ENCODE assay signal across 8 cellular contexts in genomic region chr19:3544742-3545668, GRCh38. TPM values are rescaled to one million over a fixed set of nuclear protein-coding genes. Genes with fewer than 3 reads are reported as not detected.
A peak's percentile ranks its signal among the peaks of the same experiment; 100 is the strongest.
DNase-seq lines count a peak whose midpoint lies in the region; TF ChIP-seq lines count a peak whose summit lies in the region.

No MANE protein-coding gene starts in this region.

- no peak overlapping the region for H3K4me3 Mint-ChIP-seq in endothelial cell (ENCODE audit: unreplicated experiment)

- TF ChIP-seq CTCF in endothelial cell (IDR thresholded peaks at IDR 0.05; ENCODE audit: unreplicated experiment): peak; percentile 97

- peak; percentile 23 for DNase-seq in NCI-H1092 (lab: John Stamatoyannopoulos, UW)
- DNase-seq in NCI-H1092 treated with DMSO at 0.1 percent for 48 hours (lab: John Stamatoyannopoulos, UW): no peak
- peak; percentile 11 to 59 for DNase-seq in NOMO-1 (lab: John Stamatoyannopoulos, UW; ENCODE audit: unreplicated experiment in 2 of 2)
- peak; percentile 78 for DNase-seq in activated T-cell treated with anti-CD3 and anti-CD28 coated beads for 1 hour (ENCODE audit: low read depth)
- peak; percentile 95 for DNase-seq in endothelial cell (ENCODE audit: low spot score)
- peak; percentile 57 for DNase-seq in mucosa of gallbladder (ENCODE audit: low spot score)
- DNase-seq in stimulated activated CD8-positive, alpha-beta memory T cell treated with anti-CD3 and anti-CD28 coated beads, Interleukin-7, amount 100 ng/mL, for 1 hour (ENCODE audit: low read depth in 2 of 2): peak; percentile 61 to 74
- DNase-seq in SIG-M5 treated with dmso at 0.1 percent for 504 hours (lab: John Stamatoyannopoulos, UW; ENCODE audit: unreplicated experiment): no peak

- H3K27ac Mint-ChIP-seq in endothelial cell (ENCODE audit: unreplicated experiment): peak overlapping the region; percentile 42

- no peaks in the 10 kb centered on the region for H3K9me3 Mint-ChIP-seq in endothelial cell (ENCODE audit: unreplicated experiment)

- H3K4me1 Mint-ChIP-seq in endothelial cell (ENCODE audit: unreplicated experiment): no peaks in the 10 kb centered on the region

- peaks cover 13% of the 10 kb centered on the region for H3K27me3 Mint-ChIP-seq in endothelial cell (ENCODE audit: unreplicated experiment)

- H3K36me3 Mint-ChIP-seq in endothelial cell (ENCODE audit: low read depth, unreplicated experiment): peaks cover 5% of the 10 kb centered on the region

RNA-seq across cellular contexts. Expression of gene TEKTIP1, which starts 6.0 kb away (rescaled TPM):
- total RNA-seq in endothelial cell (ENCODE audit: unreplicated experiment) (1.4 TPM), mucosa of gallbladder (10.3 TPM)

RNA-seq across cellular contexts. Expression of gene MFSD12, which starts 12.4 kb away (rescaled TPM):
- total RNA-seq in endothelial cell (ENCODE audit: unreplicated experiment) (54.5 TPM), mucosa of gallbladder (64.1 TPM)

RNA-seq across cellular contexts. Expression of gene HMG20B, which starts 27.7 kb away (rescaled TPM):
- 77.2 TPM for total RNA-seq in endothelial cell (ENCODE audit: unreplicated experiment)
- total RNA-seq in mucosa of gallbladder: 100 TPM

RNA-seq across cellular contexts. Expression of gene FZR1, which starts 38.9 kb away (rescaled TPM):
- total RNA-seq in endothelial cell (ENCODE audit: unreplicated experiment) (38.9 TPM), mucosa of gallbladder (84.7 TPM)

RNA-seq across cellular contexts. Expression of gene GIPC3, which starts 40.3 kb away (rescaled TPM):
- total RNA-seq in endothelial cell (ENCODE audit: unreplicated experiment) (11.0 TPM), mucosa of gallbladder (1.3 TPM)

Comparison
In these comparisons a context has a peak if more than half of its experiments do, and no peak if none do; other contexts are left out.
1. DNase-seq: peak in NCI-H1092 (single experiment), NOMO-1 (2 of 2), activated T-cell treated with anti-CD3 and anti-CD28 coated beads for 1 hour (single experiment), endothelial cell (single experiment), mucosa of gallbladder (single experiment) and stimulated activated CD8-positive, alpha-beta memory T cell treated with anti-CD3 and anti-CD28 coated beads, Interleukin-7, amount 100 ng/mL, for 1 hour (2 of 2); none in NCI-H1092 treated with DMSO at 0.1 percent for 48 hours (single experiment) and SIG-M5 treated with dmso at 0.1 percent for 504 hours (single experiment).